8 cellular contexts compared by ENCODE assay signal in genomic region chr6:31821301-31822037, GRCh38. TPM values are rescaled to one million over a fixed set of nuclear protein-coding genes. Genes with fewer than 3 reads are reported as not detected.
DNase-seq lines count a peak whose midpoint lies in the region; ATAC-seq and TF ChIP-seq lines count a peak whose summit lies in the region.

No MANE protein-coding gene starts in this region.

- H3K27me3 Mint-ChIP-seq in osteocyte (ENCODE audit: unreplicated experiment): no peaks in the 10 kb centered on the region

- H3K36me3 Mint-ChIP-seq in osteocyte (ENCODE audit: unreplicated experiment): no peaks in the 10 kb centered on the region

- TF ChIP-seq CTCF in Peyer's patch (IDR thresholded peaks at IDR 0.05) (no peak), osteocyte (IDR thresholded peaks at IDR 0.05) (no peak), vagina (IDR thresholded peaks at IDR 0.05) (no peak)

- H3K4me1 ChIP-seq in Peyer's patch (peaks cover 0 to 65% (median 7%) of the 10 kb centered on the region in 4 donors), vagina (peaks cover 83% of the 10 kb centered on the region)

- no peaks in the 10 kb centered on the region for H3K9me3 ChIP-seq in Peyer's patch
- no peaks in the 10 kb centered on the region for H3K9me3 ChIP-seq in vagina

- H3K36me3 ChIP-seq in Peyer's patch: no peaks in the 10 kb centered on the region
- no peaks in the 10 kb centered on the region for H3K36me3 ChIP-seq in vagina

- intact Hi-C loops in cardiac septum (cut with DNase I) (no loop called here), vagina (cut with DNase I) (no loop called here)

- peak; percentile 56 for DNase-seq in GM03348 (ENCODE audit: low spot score)
- peak; percentile 60 to 85 (median 84) for DNase-seq in Peyer's patch
- DNase-seq in activated naive CD4-positive, alpha-beta T cell treated with anti-CD3 and anti-CD28 coated beads, Interleukin-2, amount 50 U/mL, for 16 hours: peak; percentile 77
- DNase-seq in cardiac septum (ENCODE audit: low spot score): peak; percentile 85
- DNase-seq in osteocyte (ENCODE audit: extremely low spot score, unreplicated experiment): no peak
- DNase-seq in vagina (ENCODE audit: extremely low spot score in 2 of 2): no peak

- H3K27ac ChIP-seq in Peyer's patch: peak overlapping the region; percentile 89 to 96 (median 94)
- peak overlapping the region; percentile 100 for H3K27ac ChIP-seq in vagina

- TF ChIP-seq POLR2A in Peyer's patch (IDR thresholded peaks at IDR 0.05) (no peak), vagina (IDR thresholded peaks at IDR 0.05) (peak in 1 of 2 donors; percentile 50)

- H3K4me3 ChIP-seq in Peyer's patch (peak overlapping the region; percentile 49 to 59 (median 54)), vagina (peak overlapping the region; percentile 50 to 54)

- H3K27ac Mint-ChIP-seq in osteocyte (ENCODE audit: unreplicated experiment): peak overlapping the region; percentile 99

- H3K4me1 Mint-ChIP-seq in osteocyte (ENCODE audit: unreplicated experiment): peaks cover 39% of the 10 kb centered on the region

- H3K9me3 Mint-ChIP-seq in osteocyte (ENCODE audit: unreplicated experiment): no peaks in the 10 kb centered on the region

- peak overlapping the region; percentile 90 for H3K4me3 Mint-ChIP-seq in osteocyte (ENCODE audit: unreplicated experiment)

- peak; percentile 45 for ATAC-seq in HG02840 (IDR thresholded peaks at IDR 0.05; ENCODE audit: low FRiP score, unreplicated experiment)
- ATAC-seq in GM21737 (IDR thresholded peaks at IDR 0.05; ENCODE audit: unreplicated experiment): no peak

- H3K27me3 ChIP-seq in Peyer's patch (no peaks in the 10 kb centered on the region), vagina (no peaks in the 10 kb centered on the region)

RNA-seq across cellular contexts. Expression of gene HSPA1B, which starts 6.1 kb away (rescaled TPM):
- total RNA-seq in Peyer's patch: 100 to 1,000 TPM in 3 of 4 donors, 10 to 100 TPM in 1; 85.7 to 199 (median 146) TPM
- total RNA-seq in cardiac septum: 221 TPM
- 65.5 and 65.8 TPM in 2 replicates for total RNA-seq in osteocyte
- total RNA-seq in vagina: 466 TPM

RNA-seq across cellular contexts. Expression of gene HSPA1A, which starts 6.1 kb away (rescaled TPM):
- total RNA-seq in Peyer's patch (100 to 1,000 TPM in 1 of 4 donors, 10 to 100 TPM in 3; 38.1 to 123 (median 67.0) TPM), cardiac septum (296 TPM), osteocyte (19.7 and 24.8 TPM in 2 replicates), vagina (345 TPM)

RNA-seq across cellular contexts. Expression of gene HSPA1L, which starts 6.4 kb away (rescaled TPM):
- total RNA-seq in Peyer's patch (1 to 10 TPM in 2 of 4 donors, under 1 TPM in 1, not detected in 1; 0.88 to 1.7 (median 1.5) TPM), cardiac septum (2.4 TPM), osteocyte (1.1 and 1.7 TPM in 2 replicates), vagina (0.98 TPM)

RNA-seq across cellular contexts. Expression of gene LSM2, which starts 14.7 kb away (rescaled TPM):
- total RNA-seq in Peyer's patch (10 to 100 TPM; 11.8 to 42.9 (median 19.1) TPM), cardiac septum (24.0 TPM), osteocyte (50.6 and 54.3 TPM in 2 replicates), vagina (51.6 TPM)

RNA-seq across cellular contexts. Expression of gene VARS1, which starts 25.9 kb away (rescaled TPM):
- 10 to 100 TPM; 33.9 to 53.6 (median 44.7) TPM for total RNA-seq in Peyer's patch
- total RNA-seq in cardiac septum: 35.0 TPM
- total RNA-seq in osteocyte: 73.0 and 73.4 TPM in 2 replicates
- 39.8 TPM for total RNA-seq in vagina

Comparison
In these comparisons a context has a peak if more than half of its experiments do, and no peak if none do; other contexts are left out.
1. DNase-seq: peak in GM03348 (single experiment), Peyer's patch (3 of 3), activated naive CD4-positive, alpha-beta T cell treated with anti-CD3 and anti-CD28 coated beads, Interleukin-2, amount 50 U/mL, for 16 hours (single experiment) and cardiac septum (single experiment); none in osteocyte (single experiment) and vagina (0 of 2).